ENCODE assay signal across 8 cellular contexts in genomic region chr19:8592231-8593009, GRCh38. TPM values are rescaled to one million over a fixed set of nuclear protein-coding genes. Genes with fewer than 3 reads are reported as not detected.
DNase-seq lines count a peak whose midpoint lies in the region; ATAC-seq and TF ChIP-seq lines count a peak whose summit lies in the region.

No MANE protein-coding gene starts in this region.

- H3K9ac ChIP-seq in IMR-90 (ENCODE audit: low read depth, low read length), result no peak overlapping the region

- H3K4me1 ChIP-seq in A673 (ENCODE audit: insufficient read depth, low read length, poor library complexity, severe bottlenecking) (peaks cover 5% of the 10 kb centered on the region), IMR-90 (ENCODE audit: control insufficient read depth, insufficient read depth, low read length) (no peaks in the 10 kb centered on the region)

- H3K4me2 ChIP-seq in IMR-90 (ENCODE audit: low read depth, low read length), result peak overlapping the region; percentile 71

- no peak overlapping the region for H2BK15ac ChIP-seq in IMR-90 (ENCODE audit: low read depth, low read length)

- 0 out of 2 replicates have a peak, but pooled peaks have one; percentile 36 for TF ChIP-seq POLR2A in IMR-90 (IDR thresholded peaks at IDR 0.05; ENCODE audit: low read depth, low read length)

- H3K27ac ChIP-seq in A673 (ENCODE audit: low read depth, low read length, poor library complexity, severe bottlenecking), result peak overlapping the region; percentile 47
- no peak overlapping the region for H3K27ac ChIP-seq in IMR-90 (ENCODE audit: insufficient read depth, low read length)

- H3K9me3 ChIP-seq in A673 (ENCODE audit: low read depth, low read length, poor library complexity, severe bottlenecking) (no peaks in the 10 kb centered on the region), IMR-90 (ENCODE audit: control insufficient read depth, insufficient read depth, low read length) (no peaks in the 10 kb centered on the region)

- peak overlapping the region; percentile 12; the same call in 1 of the 2 replicates for H2AK5ac ChIP-seq in IMR-90 (ENCODE audit: low read depth, low read length)

- no peak overlapping the region for H3K18ac ChIP-seq in IMR-90 (ENCODE audit: low read depth, low read length)

- BruUV-seq in A673 (replicated peaks; lab: Mats Ljungman, UMichigan) (no TSS peak), IMR-90 (replicated peaks; lab: Mats Ljungman, UMichigan) (no TSS peak)

- peak overlapping the region; percentile 74 for H2AK9ac ChIP-seq in IMR-90 (replicated peaks; ENCODE audit: low read depth, low read length, poor library complexity)

- no peak overlapping the region for H3K56ac ChIP-seq in IMR-90 (ENCODE audit: extremely low read depth, insufficient read depth, low read length)

- intact Hi-C loops in A673 (cut with micrococcal nuclease; ENCODE audit: unreplicated experiment), result no loop called here
- intact Hi-C loops in IMR-90 (cut with micrococcal nuclease), result no loop called here

- 0 out of 2 replicates have a peak overlapping the region, but pooled peaks have one; percentile 56 for H3K23ac ChIP-seq in IMR-90 (ENCODE audit: low read depth, low read length)

- H3K79me1 ChIP-seq in IMR-90 (ENCODE audit: low read depth in 1 of 2, low read length in 2 of 2), result no peaks in the 10 kb centered on the region

- H4K8ac ChIP-seq in IMR-90 (ENCODE audit: low read depth in 2 of 2, low read length in 2 of 2), result peak overlapping the region in 1 of 2 experiments; percentile 22; a peak in 1 of 4 replicates

- ATAC-seq in IMR-90 (ENCODE audit: low read depth) (peak; percentile 94), left lobe of liver (peak; percentile 84), GM21825 (IDR thresholded peaks at IDR 0.05; ENCODE audit: unreplicated experiment) (no peak)

- no peak overlapping the region for H3K4ac ChIP-seq in IMR-90 (ENCODE audit: low read depth, low read length)

- H3K9me1 ChIP-seq in IMR-90 (ENCODE audit: insufficient read depth, low read length), result 0 out of 2 replicates have a peak, but pooled peaks cover 2% of the 10 kb centered on the region

- H4K5ac ChIP-seq in IMR-90 (ENCODE audit: low read depth, low read length), result no peak overlapping the region

- 1% methylated on average over 45 of the region's 55 CpGs; no CpG with 5 or more reads in 1 of the 2 experiments for WGBS in IMR-90 (ENCODE audit: extremely low coverage in 2 of 2, insufficient read length in 1 of 2), 2 experiments

- DNase-seq in A673 (ENCODE audit: low spot score) (peak; percentile 99), IMR-90 (peak; percentile 95), dermis microvascular lymphatic vessel endothelial cell (ENCODE audit: low read depth in 2 of 2) (peak; percentile 86 to 90), left lobe of liver (ENCODE audit: low spot score) (peak; percentile 90), NCI-H1105 (lab: John Stamatoyannopoulos, UW) (no peak)
- peak; percentile 93 to 96 for DNase-seq in activated CD4-positive, alpha-beta T cell treated with anti-CD3 and anti-CD28 coated beads, Interleukin-2, amount 50 U/mL, for 24 hours (ENCODE audit: low read depth in 1 of 2, low spot score in 1 of 2)
- DNase-seq in stimulated activated CD4-positive, alpha-beta T cell treated with anti-CD3 and anti-CD28 coated beads, Interleukin-1b, Interleukin-23, amount 100 ng/mL, for 1 hour (ENCODE audit: low read depth in 2 of 2), result peak; percentile 87 to 96

- POLR2A ChIA-PET in A673 (lab: Charles Lee; ENCODE audit: low non-redundant PET) (no interaction called here), IMR-90 (lab: Charles Lee; ENCODE audit: unreplicated experiment) (no interaction called here)

- H3K27me3 ChIP-seq in A673 (replicated peaks; ENCODE audit: insufficient read depth, low read depth, low read length, poor library complexity) (no peaks in the 10 kb centered on the region), IMR-90 (ENCODE audit: control insufficient read depth, insufficient read depth, low read length) (peaks cover 2% of the 10 kb centered on the region; the same call in 1 of the 2 replicates)

- no peak overlapping the region for H2BK5ac ChIP-seq in IMR-90 (ENCODE audit: low read depth, low read length, poor library complexity, severe bottlenecking)

- no peak overlapping the region for H2BK120ac ChIP-seq in IMR-90 (ENCODE audit: low read depth, low read length)

- CTCF ChIA-PET in A673 (lab: Charles Lee), result interaction anchor here (1.2 kb wide), 1 partner anchor 12 kb away, joined by 9 read pairs; no protein-coding TSS in a partner anchor
- CTCF ChIA-PET in IMR-90 (lab: Yijun Ruan, JAX), result no interaction called here

- peak overlapping the region; percentile 94 for H2AFZ ChIP-seq in IMR-90 (replicated peaks; ENCODE audit: low read length, poor library complexity)

- no peak overlapping the region for H2BK20ac ChIP-seq in IMR-90 (ENCODE audit: low read depth, low read length)

- H3K4me3 ChIP-seq in A673 (ENCODE audit: low read depth, low read length, poor library complexity, severe bottlenecking) (peak overlapping the region; percentile 52), IMR-90 (ENCODE audit: insufficient read depth, low read depth, low read length) (peak overlapping the region; percentile 42)

- H3K36me3 ChIP-seq in A673 (ENCODE audit: insufficient read depth, low read length, poor library complexity, severe bottlenecking) (peaks cover 5% of the 10 kb centered on the region), IMR-90 (ENCODE audit: control insufficient read depth, insufficient read depth, low read length) (peaks cover 10% of the 10 kb centered on the region; the same call in 1 of the 2 replicates)

- no peak overlapping the region for H4K91ac ChIP-seq in IMR-90 (ENCODE audit: insufficient read depth, low read depth, low read length)

- no peak for TF ChIP-seq CTCF in A673 (conservative IDR thresholded peaks at IDR 0.05; ENCODE audit: low read depth, low read length)
- TF ChIP-seq CTCF in IMR-90 (conservative IDR thresholded peaks at IDR 0.05; ENCODE audit: low read depth, low read length), result no peak

- H4K20me1 ChIP-seq in IMR-90 (ENCODE audit: insufficient read depth, low read length), result peaks cover 6% of the 10 kb centered on the region; the same call in 1 of the 2 replicates

- dilution Hi-C loops in IMR-90 (cut with HindIII; ENCODE audit: low sequenced_read_pairs, unreplicated experiment), result no loop called here

- 0 out of 2 replicates have a peak overlapping the region, but pooled peaks have one; percentile 48 for H3K14ac ChIP-seq in IMR-90 (replicated peaks; ENCODE audit: low read depth, low read length)

- in situ Hi-C loops in IMR-90 (cut with MboI; ENCODE audit: low sequenced_read_pairs), result no loop called here

- no peak for TF ChIP-seq RAD21 in IMR-90 (IDR thresholded peaks at IDR 0.05; ENCODE audit: low read length)

TF ChIP-seq in IMR-90, 13 proteins besides CTCF, POLR2A, EP300 and RAD21:
- TF ChIP-seq FOS (IDR thresholded peaks at IDR 0.05; ENCODE audit: low read depth, low read length), result no peak
- TF ChIP-seq MAZ (IDR thresholded peaks at IDR 0.05; ENCODE audit: borderline replicate concordance, low read depth, low read length), result peak; percentile 49; the same call in 1 of the 2 replicates
- no peak for TF ChIP-seq ELK1 (IDR thresholded peaks at IDR 0.05; ENCODE audit: borderline replicate concordance, low read depth, low read length)
- TF ChIP-seq MXI1 (IDR thresholded peaks at IDR 0.05; ENCODE audit: borderline replicate concordance, low read depth, low read length), result peak; percentile 17; the same call in 1 of the 2 replicates

RNA-seq across cellular contexts. Expression of gene MYO1F, which starts 15.2 kb away (rescaled TPM):
- 0.26 and 0.37 TPM in 2 replicates for total RNA-seq in A673 (2021)
- total RNA-seq in IMR-90 (2012; rRNA removed), result under 0.01 and 0.18 TPM in 2 replicates
- 0.14 TPM in 2 replicates for polyA plus RNA-seq in IMR-90 (2012; rRNA removed)
- 0.19 and 0.21 TPM in 2 replicates for polyA plus RNA-seq in IMR-90 (2012; cell fraction: cytosol; rRNA removed)
- 0.32 and 0.54 TPM in 2 replicates for polyA plus RNA-seq in IMR-90 (2012; cell fraction: nucleus; rRNA removed; ENCODE audit: low replicate concordance)
- total RNA-seq in dermis microvascular lymphatic vessel endothelial cell, result 0.13 and 0.38 TPM in 2 replicates
- 9.5 TPM for total RNA-seq in left lobe of liver

RNA-seq across cellular contexts. Expression of gene ADAMTS10, which starts 18.1 kb away (rescaled TPM):
- 29.5 and 40.5 TPM in 2 replicates for total RNA-seq in A673 (2021)
- 2.8 and 3.4 TPM in 2 replicates for total RNA-seq in IMR-90 (2012; rRNA removed)
- polyA plus RNA-seq in IMR-90 (2012; rRNA removed), result 11.5 and 15.1 TPM in 2 replicates
- polyA plus RNA-seq in IMR-90 (2012; cell fraction: cytosol; rRNA removed), result 5.2 and 8.3 TPM in 2 replicates
- polyA plus RNA-seq in IMR-90 (2012; cell fraction: nucleus; rRNA removed; ENCODE audit: low replicate concordance), result 168 and 325 TPM in 2 replicates
- 4.2 and 13.0 TPM in 2 replicates for total RNA-seq in dermis microvascular lymphatic vessel endothelial cell
- 12.0 TPM for total RNA-seq in left lobe of liver

RNA-seq across cellular contexts. Expression of gene NFILZ, which starts 38.0 kb away (rescaled TPM):
- not detected in 2 replicates for total RNA-seq in A673 (2021)
- not detected in 2 replicates for total RNA-seq in IMR-90 (2012; rRNA removed)
- polyA plus RNA-seq in IMR-90 (2012; rRNA removed), result not detected in 2 replicates
- not detected in 2 replicates for polyA plus RNA-seq in IMR-90 (2012; cell fraction: cytosol; rRNA removed)
- polyA plus RNA-seq in IMR-90 (2012; cell fraction: nucleus; rRNA removed; ENCODE audit: low replicate concordance), result not detected in 2 replicates
- not detected in 2 replicates for total RNA-seq in dermis microvascular lymphatic vessel endothelial cell
- not detected for total RNA-seq in left lobe of liver
